In the genomic region with DNA sequence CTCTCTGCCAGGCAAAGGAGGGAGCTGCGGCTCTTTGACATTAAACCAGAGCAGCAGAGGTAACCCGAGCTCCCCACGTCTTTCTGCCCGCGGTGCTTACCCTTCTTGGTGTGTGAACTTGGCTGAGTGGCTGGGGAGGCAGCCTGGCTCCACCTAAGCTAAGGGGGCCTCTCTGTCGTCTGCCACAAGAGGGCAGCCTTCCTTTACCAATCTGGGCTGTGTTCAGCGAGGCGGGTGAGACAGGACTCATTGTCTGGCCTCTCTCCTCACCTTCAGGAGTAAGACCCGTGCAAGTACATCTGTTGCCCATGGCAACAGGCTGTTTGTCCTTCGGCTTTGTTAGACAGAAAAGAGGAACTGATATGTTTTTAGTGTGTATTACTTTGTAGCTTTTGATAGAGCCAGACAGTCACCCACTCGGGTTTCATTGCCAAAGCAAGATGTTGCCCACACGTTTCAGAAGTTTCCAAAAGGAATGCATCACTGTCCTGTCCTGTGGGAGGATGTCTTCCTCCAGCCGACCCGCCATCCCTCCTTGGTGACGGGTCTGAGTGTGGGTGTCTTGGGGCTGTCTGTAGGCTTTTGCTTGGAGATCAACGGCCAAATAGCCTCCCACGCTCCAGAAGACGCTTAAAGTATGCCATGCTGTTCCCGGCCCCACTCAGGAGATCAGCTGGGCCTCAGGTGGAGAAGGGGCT, we compare ENCODE assay signal across 8 cellular contexts. TPM values are rescaled to one million over a fixed set of nuclear protein-coding genes. Genes with fewer than 3 reads are reported as not detected.
DNase-seq lines count a peak whose midpoint lies in the region; ATAC-seq, FAIRE-seq and TF ChIP-seq lines count a peak whose summit lies in the region.

No MANE protein-coding gene starts in this region.

- H3K9me3 ChIP-seq in A549 (no peaks in the 10 kb centered on the region), breast epithelium (no peaks in the 10 kb centered on the region)

- peaks cover 13% of the 10 kb centered on the region for H3K36me3 ChIP-seq in breast epithelium

- CTCF ChIA-PET in A549 (lab: Yijun Ruan, JAX): interaction anchor here (0.5 to 10.4 kb wide), 71 partner anchors 14 to 1861 kb away, joined by 3 to 490 read pairs (median 4); a partner anchor contains a TSS

- H3K4me1 ChIP-seq in A549 (peaks cover 7% of the 10 kb centered on the region; the same call in 1 of the 3 replicates), breast epithelium (no peaks in the 10 kb centered on the region)

- TF ChIP-seq RAD21 in A549 (conservative IDR thresholded peaks at IDR 0.05 in 1 of 2, IDR thresholded peaks at IDR 0.05 in 1 of 2): peak; percentile 91 to 98

- H3K4me3 ChIP-seq in A549: no peak overlapping the region
- H3K4me3 ChIP-seq in breast epithelium: no peak overlapping the region

- no peaks in the 10 kb centered on the region for H3K27me3 ChIP-seq in breast epithelium

- TF ChIP-seq POLR2A in A549 (IDR thresholded peaks at IDR 0.05; ENCODE audit: low read length): no peak
- no peak for TF ChIP-seq POLR2A in breast epithelium (IDR thresholded peaks at IDR 0.05)

- 35% methylated on average over 19 of the region's 19 CpGs for WGBS in A549 (ENCODE audit: missing lambda C conversion rate)

- no peak overlapping the region for H3K4me2 ChIP-seq in A549

- intact Hi-C loops in breast epithelium (cut with DNase I; ENCODE audit: low total_unique reads): loop anchor here (5.0 kb wide), 1 partner anchor 102 kb away; no protein-coding TSS in a partner anchor

- DNase-seq in A549 (ENCODE audit: low read depth in 1 of 2, low spot score in 1 of 2): peak; percentile 89 to 96
- DNase-seq in NCI-H2107 (lab: John Stamatoyannopoulos, UW): peak; percentile 82
- peak; percentile 76 to 80 for DNase-seq in breast epithelium (ENCODE audit: low spot score in 2 of 2)
- peak; percentile 92 for DNase-seq in islet precursor cell
- DNase-seq in stimulated activated CD4-positive, alpha-beta T cell treated with anti-CD3 and anti-CD28 coated beads, Interleukin-1b, Interleukin-23, amount 100 ng/mL, for 48 hours: peak; percentile 86

- FAIRE-seq in A549 (lab: Jason Lieb, UNC): peak; percentile 91

- POLR2A ChIA-PET in A549 (lab: Yijun Ruan, JAX): interaction anchor here (0.7 to 3.9 kb wide), 4 partner anchors 54 to 105 kb away, joined by 3 to 60 read pairs (median 3); a partner anchor contains a TSS

- TF ChIP-seq CTCF in A549 (IDR thresholded peaks at IDR 0.05) (peak; percentile 98), VCaP (conservative IDR thresholded peaks at IDR 0.05) (peak; percentile 95), breast epithelium (IDR thresholded peaks at IDR 0.05) (peak; percentile 44 to 85 (median 79))

- TF ChIP-seq EP300 in A549 (IDR thresholded peaks at IDR 0.05): no peak

- H3K27ac ChIP-seq in A549 (no peak overlapping the region), VCaP (no peak overlapping the region), breast epithelium (no peak overlapping the region)

- ATAC-seq in A549 (peak; percentile 77 to 90), GM18502 (IDR thresholded peaks at IDR 0.05; ENCODE audit: poor library complexity, unreplicated experiment) (peak; percentile 78), HG02943 (IDR thresholded peaks at IDR 0.05; ENCODE audit: low read depth, unreplicated experiment) (peak; percentile 78)

TF ChIP-seq in A549, 52 proteins besides CTCF, POLR2A, EP300 and RAD21:
- no peak for TF ChIP-seq RCOR1 (IDR thresholded peaks at IDR 0.05; ENCODE audit: low read depth, low read length)
- TF ChIP-seq, protein P1, sequence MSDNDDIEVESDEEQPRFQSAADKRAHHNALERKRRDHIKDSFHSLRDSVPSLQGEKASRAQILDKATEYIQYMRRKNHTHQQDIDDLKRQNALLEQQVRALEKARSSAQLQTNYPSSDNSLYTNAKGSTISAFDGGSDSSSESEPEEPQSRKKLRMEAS (IDR thresholded peaks at IDR 0.05): no peak
- no peak for TF ChIP-seq HDAC2 (IDR thresholded peaks at IDR 0.05)
- TF ChIP-seq SMC3 (IDR thresholded peaks at IDR 0.05): peak; percentile 84
- TF ChIP-seq MAZ (IDR thresholded peaks at IDR 0.05; ENCODE audit: borderline replicate concordance, low read depth, low read length): 0 out of 2 replicates have a peak, but pooled peaks have one; percentile 30
- no peak for TF ChIP-seq ZSCAN20 (CRISPR knock-in tag; IDR thresholded peaks at IDR 0.05)
- TF ChIP-seq EHF (CRISPR knock-in tag; IDR thresholded peaks at IDR 0.05): no peak
- TF ChIP-seq, protein P2, sequence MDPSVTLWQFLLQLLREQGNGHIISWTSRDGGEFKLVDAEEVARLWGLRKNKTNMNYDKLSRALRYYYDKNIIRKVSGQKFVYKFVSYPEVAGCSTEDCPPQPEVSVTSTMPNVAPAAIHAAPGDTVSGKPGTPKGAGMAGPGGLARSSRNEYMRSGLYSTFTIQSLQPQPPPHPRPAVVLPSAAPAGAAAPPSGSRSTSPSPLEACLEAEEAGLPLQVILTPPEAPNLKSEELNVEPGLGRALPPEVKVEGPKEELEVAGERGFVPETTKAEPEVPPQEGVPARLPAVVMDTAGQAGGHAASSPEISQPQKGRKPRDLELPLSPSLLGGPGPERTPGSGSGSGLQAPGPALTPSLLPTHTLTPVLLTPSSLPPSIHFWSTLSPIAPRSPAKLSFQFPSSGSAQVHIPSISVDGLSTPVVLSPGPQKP (IDR thresholded peaks at IDR 0.05; ENCODE audit: low read depth, low read length): no peak
- TF ChIP-seq JUN (IDR thresholded peaks at IDR 0.05): no peak
- TF ChIP-seq HOXB13 (CRISPR knock-in tag; IDR thresholded peaks at IDR 0.05; ENCODE audit: low read depth): no peak
- TF ChIP-seq MYC (IDR thresholded peaks at IDR 0.05; ENCODE audit: borderline replicate concordance, low read length): no peak
- TF ChIP-seq HEYL (CRISPR knock-in tag; IDR thresholded peaks at IDR 0.05): no peak
- no peak for TF ChIP-seq POLR2AphosphoS2 (conservative IDR thresholded peaks at IDR 0.05; ENCODE audit: low read length)
- no peak for TF ChIP-seq BHLHE40 (IDR thresholded peaks at IDR 0.05; ENCODE audit: low read depth, low read length)
- TF ChIP-seq, protein P3, sequence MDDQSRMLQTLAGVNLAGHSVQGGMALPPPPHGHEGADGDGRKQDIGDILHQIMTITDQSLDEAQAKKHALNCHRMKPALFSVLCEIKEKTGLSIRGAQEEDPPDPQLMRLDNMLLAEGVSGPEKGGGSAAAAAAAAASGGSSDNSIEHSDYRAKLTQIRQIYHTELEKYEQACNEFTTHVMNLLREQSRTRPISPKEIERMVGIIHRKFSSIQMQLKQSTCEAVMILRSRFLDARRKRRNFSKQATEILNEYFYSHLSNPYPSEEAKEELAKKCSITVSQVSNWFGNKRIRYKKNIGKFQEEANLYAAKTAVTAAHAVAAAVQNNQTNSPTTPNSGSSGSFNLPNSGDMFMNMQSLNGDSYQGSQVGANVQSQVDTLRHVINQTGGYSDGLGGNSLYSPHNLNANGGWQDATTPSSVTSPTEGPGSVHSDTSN (IDR thresholded peaks at IDR 0.05): no peak

RNA-seq across cellular contexts. Expression of a gene that starts 4.6 kb away (rescaled TPM):
- polyA plus RNA-seq in A549 (2011; rRNA removed): 194 and 208 TPM in 2 replicates
- 137 and 159 TPM in 2 replicates for polyA plus RNA-seq in A549 (2012; cell fraction: cytosol; rRNA removed)
- 90.9 and 93.5 TPM in 2 replicates for polyA plus RNA-seq in A549 (2012; cell fraction: nucleus; rRNA removed)
- 202 to 226 TPM (median 206 TPM) in 3 replicates for polyA plus RNA-seq in A549 (2017; fragmentation: RNase III; extraction: RNeasy Plus Mini Kit Qiagen cat#74134 plus additional on column Dnase treatment)
- polyA minus RNA-seq in A549 (2011; rRNA and poly(A)+ RNA removed): 114 and 131 TPM in 2 replicates
- 10 to 100 TPM; 52.1 to 63.7 (median 58.7) TPM for total RNA-seq in breast epithelium

RNA-seq across cellular contexts. Expression of a gene that starts 54.5 kb away (rescaled TPM):
- polyA plus RNA-seq in A549 (2011; rRNA removed): 2.1 and 2.3 TPM in 2 replicates
- 7.1 and 8.7 TPM in 2 replicates for polyA plus RNA-seq in A549 (2012; cell fraction: cytosol; rRNA removed)
- polyA plus RNA-seq in A549 (2012; cell fraction: nucleus; rRNA removed): 9.8 and 13.2 TPM in 2 replicates
- 4.1 to 4.4 TPM (median 4.2 TPM) in 3 replicates for polyA plus RNA-seq in A549 (2017; fragmentation: RNase III; extraction: RNeasy Plus Mini Kit Qiagen cat#74134 plus additional on column Dnase treatment)
- 3.3 and 3.4 TPM in 2 replicates for polyA minus RNA-seq in A549 (2011; rRNA and poly(A)+ RNA removed)
- total RNA-seq in breast epithelium: 10 to 100 TPM; 29.8 to 71.4 (median 58.7) TPM
